11 cellular contexts compared by ENCODE assay signal in genomic region chr9:121822093-121823085, GRCh38.
A peak's percentile ranks its signal among the peaks of the same experiment; 100 is the strongest.
DNase-seq lines count a peak whose midpoint lies in the region; ATAC-seq and TF ChIP-seq lines count a peak whose summit lies in the region.
"Had no signal": no experiment of that assay in that cellular context is flagged by ENCODE, and none has a peak within 500 bp of the region (broad histone marks: within the 10 kb centered on the region; RNA-seq: fewer than 3 reads in every experiment).

No MANE protein-coding gene starts in this region.

- H3K27me3 ChIP-seq in right atrium auricular region (no peaks in the 10 kb centered on the region), vagina (no peaks in the 10 kb centered on the region), A673 (replicated peaks; ENCODE audit: insufficient read depth, low read depth, low read length, poor library complexity) (no peaks in the 10 kb centered on the region)
- H3K27me3 ChIP-seq: uterus had no signal

- H3K27ac ChIP-seq in right atrium auricular region = no peak overlapping the region
- no peak overlapping the region for H3K27ac ChIP-seq in vagina
- no peak overlapping the region for H3K27ac ChIP-seq in A673 (ENCODE audit: low read depth, low read length, poor library complexity, severe bottlenecking)
- H3K27ac ChIP-seq: uterus had no signal

- H3K4me1 ChIP-seq in right atrium auricular region = peaks cover 0 to 13% of the 10 kb centered on the region in 2 donors
- H3K4me1 ChIP-seq in vagina = peaks cover 11% of the 10 kb centered on the region
- peaks cover 11% of the 10 kb centered on the region for H3K4me1 ChIP-seq in A673 (ENCODE audit: insufficient read depth, low read length, poor library complexity, severe bottlenecking)

- H3K36me3 ChIP-seq in right atrium auricular region (no peaks in the 10 kb centered on the region), vagina (no peaks in the 10 kb centered on the region), A673 (ENCODE audit: insufficient read depth, low read length, poor library complexity, severe bottlenecking) (no peaks in the 10 kb centered on the region)
- H3K36me3 ChIP-seq: uterus had no signal

- CTCF ChIA-PET in A673 (lab: Charles Lee) = no interaction called here

- peak; percentile 21 for DNase-seq in right atrium auricular region (ENCODE audit: low spot score)
- DNase-seq in left ventricle myocardium superior = no peak
- DNase-seq in SW480 (ENCODE audit: low spot score) = peak; percentile 20
- DNase-seq in epithelial cell of esophagus (ENCODE audit: low read depth) = peak; percentile 34
- peak; percentile 79 to 92 for DNase-seq in vagina (ENCODE audit: extremely low spot score in 2 of 2)
- DNase-seq in A673 (ENCODE audit: low spot score) = no peak
- DNase-seq in medulla oblongata (ENCODE audit: extremely low spot score) = no peak
- no peak for DNase-seq in NOMO-1 (lab: John Stamatoyannopoulos, UW; ENCODE audit: unreplicated experiment in 2 of 2)
- DNase-seq: NCI-H1092 treated with DMSO at 0.1 percent for 48 hours, uterus had no signal

- H3K4me3 ChIP-seq in right atrium auricular region (no peak overlapping the region), epithelial cell of esophagus (ENCODE audit: low read length) (no peak overlapping the region), vagina (no peak overlapping the region), A673 (ENCODE audit: low read depth, low read length, poor library complexity, severe bottlenecking) (no peak overlapping the region)
- H3K4me3 ChIP-seq: GM12878, uterus had no signal

- TF ChIP-seq CTCF in right atrium auricular region (IDR thresholded peaks at IDR 0.05) (no peak), epithelial cell of esophagus (IDR thresholded peaks at IDR 0.05; ENCODE audit: insufficient read depth, low read depth, low read length, missing control alignments) (no peak), vagina (IDR thresholded peaks at IDR 0.05) (no peak), A673 (conservative IDR thresholded peaks at IDR 0.05; ENCODE audit: low read depth, low read length) (no peak)

- BruUV-seq in A673 (replicated peaks; lab: Mats Ljungman, UMichigan) = no TSS peak

- POLR2A ChIA-PET in A673 (lab: Charles Lee; ENCODE audit: low non-redundant PET) = no interaction called here

- TF ChIP-seq POLR2A in vagina (IDR thresholded peaks at IDR 0.05) = no peak

- no peak for ATAC-seq in left ventricle myocardium superior
- ATAC-seq: GM12878 had no signal

- intact Hi-C loops in left ventricle myocardium superior (cut with micrococcal nuclease) (no loop called here), vagina (cut with DNase I) (no loop called here), A673 (cut with micrococcal nuclease; ENCODE audit: unreplicated experiment) (no loop called here)

- H3K9me3 ChIP-seq in right atrium auricular region = no peaks in the 10 kb centered on the region
- H3K9me3 ChIP-seq in vagina = no peaks in the 10 kb centered on the region
- no peaks in the 10 kb centered on the region for H3K9me3 ChIP-seq in A673 (ENCODE audit: low read depth, low read length, poor library complexity, severe bottlenecking)
- H3K9me3 ChIP-seq: uterus had no signal

Comparison
In these comparisons a context has a peak if more than half of its experiments do, and no peak if none do; other contexts are left out.
1. DNase-seq: peak in right atrium auricular region (single experiment), SW480 (single experiment), epithelial cell of esophagus (single experiment) and vagina (2 of 2); none in left ventricle myocardium superior (single experiment), A673 (single experiment), medulla oblongata (single experiment) and NOMO-1 (0 of 2).